Comparison of ENCODE assay signal across 1 cellular context in genomic region chr5:142109356-142110045, GRCh38.
TF ChIP-seq lines count a peak whose summit lies in the region.

No MANE protein-coding gene starts in this region.

TF ChIP-seq in HEK293T, 16 proteins besides CTCF, POLR2A, EP300 and RAD21:
- TF ChIP-seq, protein P1, sequence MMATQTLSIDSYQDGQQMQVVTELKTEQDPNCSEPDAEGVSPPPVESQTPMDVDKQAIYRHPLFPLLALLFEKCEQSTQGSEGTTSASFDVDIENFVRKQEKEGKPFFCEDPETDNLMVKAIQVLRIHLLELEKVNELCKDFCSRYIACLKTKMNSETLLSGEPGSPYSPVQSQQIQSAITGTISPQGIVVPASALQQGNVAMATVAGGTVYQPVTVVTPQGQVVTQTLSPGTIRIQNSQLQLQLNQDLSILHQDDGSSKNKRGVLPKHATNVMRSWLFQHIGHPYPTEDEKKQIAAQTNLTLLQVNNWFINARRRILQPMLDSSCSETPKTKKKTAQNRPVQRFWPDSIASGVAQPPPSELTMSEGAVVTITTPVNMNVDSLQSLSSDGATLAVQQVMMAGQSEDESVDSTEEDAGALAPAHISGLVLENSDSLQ (IDR thresholded peaks at IDR 0.05): peak; percentile 31; the same call in 1 of the 2 replicates
- TF ChIP-seq FOXA1 (IDR thresholded peaks at IDR 0.05) (no peak), ZNF384 (IDR thresholded peaks at IDR 0.05) (no peak), BHLHE40 (IDR thresholded peaks at IDR 0.05; ENCODE audit: borderline replicate concordance) (no peak), SUZ12 (IDR thresholded peaks at IDR 0.05) (no peak), ARNT (IDR thresholded peaks at IDR 0.05) (no peak), CTBP1 (IDR thresholded peaks at IDR 0.05; ENCODE audit: borderline replicate concordance) (0 out of 2 replicates have a peak, but pooled peaks have one; percentile 8), L3MBTL2 (conservative IDR thresholded peaks at IDR 0.05) (peak; percentile 55), LEF1 (IDR thresholded peaks at IDR 0.05; ENCODE audit: borderline replicate concordance) (no peak), FOXK2 (IDR thresholded peaks at IDR 0.05) (no peak)
